Comparison of ENCODE assay signal across 30 cellular contexts in the genomic region with DNA sequence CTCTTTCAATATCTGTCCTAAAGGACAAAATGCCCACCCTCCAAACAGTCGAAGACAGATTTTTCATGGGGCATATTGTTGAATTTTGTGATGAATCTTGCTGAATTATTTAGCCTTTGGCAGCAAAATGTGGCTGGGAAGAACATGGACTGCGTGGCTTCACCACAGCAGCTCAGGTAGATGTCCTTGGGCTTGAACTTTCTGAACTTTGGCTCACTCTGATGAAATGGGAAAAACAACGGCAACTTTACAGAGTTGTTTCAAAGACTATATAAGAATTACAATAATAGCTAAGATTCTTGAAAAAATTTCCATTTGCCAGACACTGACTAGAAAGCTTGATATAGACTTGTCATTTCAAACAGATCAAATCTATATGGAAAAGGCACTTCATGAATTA. TPM values are rescaled to one million over a fixed set of nuclear protein-coding genes. Genes with fewer than 3 reads are reported as not detected.
"Had no signal": no experiment of that assay in that cellular context is flagged by ENCODE, and none has a peak within 500 bp of the region (broad histone marks: within the 10 kb centered on the region; RNA-seq: fewer than 3 reads in every experiment).

No MANE protein-coding gene starts in this region.

- H3K9me3 ChIP-seq: esophagus squamous epithelium, heart right ventricle, lower lobe of right lung, suprapubic skin, vagina had no signal

- H3K4me1 ChIP-seq: neural progenitor cell, parathyroid adenoma, vagina had no signal

- H3K27ac Mint-ChIP-seq: effector memory CD8-positive, alpha-beta T cell; nephron; neural progenitor cell; progenitor cell of endocrine pancreas had no signal

- H3K4me3 ChIP-seq: coronary artery, esophagus squamous epithelium, heart right ventricle, lower lobe of right lung, neural progenitor cell, smooth muscle cell, suprapubic skin, vagina had no signal

- H2AFZ ChIP-seq: neural progenitor cell, parathyroid adenoma had no signal

- H3K36me3 Mint-ChIP-seq: neural progenitor cell had no signal

- FAIRE-seq: endometrium, islet of Langerhans had no signal

- H3K4me3 Mint-ChIP-seq: effector memory CD8-positive, alpha-beta T cell; naive thymus-derived CD4-positive, alpha-beta T cell; nephron; neural progenitor cell; stimulated activated naive CD8-positive, alpha-beta T cell treated with anti-CD3 and anti-CD28 coated beads, Interleukin-15, amount 100 ng/mL, for 72 hours had no signal

- H3K9ac ChIP-seq: neural progenitor cell, parathyroid adenoma had no signal

- H3K79me2 ChIP-seq: parathyroid adenoma had no signal

- H3K9me3 Mint-ChIP-seq: effector memory CD8-positive, alpha-beta T cell; nephron had no signal

- H3K27me3 ChIP-seq: esophagus squamous epithelium, heart right ventricle, neural progenitor cell, suprapubic skin, vagina had no signal

- H3K36me3 ChIP-seq: esophagus squamous epithelium, heart right ventricle, lower lobe of right lung, neural progenitor cell, suprapubic skin, vagina had no signal

- ATAC-seq: effector memory CD8-positive, alpha-beta T cell; heart right ventricle; left colon; left ventricle myocardium superior; lower lobe of right lung; naive thymus-derived CD4-positive, alpha-beta T cell; sciatic nerve; stimulated activated naive CD8-positive, alpha-beta T cell treated with anti-CD3 and anti-CD28 coated beads, Interleukin-15, amount 100 ng/mL, for 72 hours had no signal

- H3K27ac ChIP-seq: coronary artery, esophagus squamous epithelium, heart right ventricle, lower lobe of right lung, neural progenitor cell, parathyroid adenoma, suprapubic skin, vagina had no signal

- DNase-seq: effector memory CD8-positive, alpha-beta T cell; erythroblast; esophagus squamous epithelium; foreskin melanocyte; glutamatergic neuron; heart right ventricle; hippocampal formation; kidney glomerular epithelial cell; left colon; left ventricle myocardium superior; lower lobe of right lung; naive thymus-derived CD4-positive, alpha-beta T cell; stimulated activated CD4-positive, alpha-beta T cell treated with anti-CD3 and anti-CD28 coated beads, Interleukin-12 subunit alpha, Interleukin-12 subunit beta, amount 100 ng/mL, for 4 hours; stimulated activated CD4-positive, alpha-beta T cell treated with anti-CD3 and anti-CD28 coated beads, Interleukin-1b, Interleukin-23, amount 100 ng/mL, for 48 hours; stimulated activated CD4-positive, alpha-beta T cell treated with anti-CD3 and anti-CD28 coated beads, Interleukin-4, amount 100 ng/mL, for 1 hour; stimulated activated CD8-positive, alpha-beta memory T cell treated with anti-CD3 and anti-CD28 coated beads, Interleukin-4, amount 100 ng/mL, for 48 hours; stimulated activated naive CD4-positive, alpha-beta T cell; stimulated activated naive CD8-positive, alpha-beta T cell treated with anti-CD3 and anti-CD28 coated beads, Interleukin-15, amount 100 ng/mL, for 72 hours; trophoblast cell had no signal

- H3K4me2 ChIP-seq: neural progenitor cell, smooth muscle cell had no signal

- H3K27me3 Mint-ChIP-seq: effector memory CD8-positive, alpha-beta T cell; naive thymus-derived CD4-positive, alpha-beta T cell; progenitor cell of endocrine pancreas had no signal

RNA-seq across cellular contexts. Expression of a gene that starts 52.8 kb away (rescaled TPM):
- total RNA-seq: naive thymus-derived CD4-positive, alpha-beta T cell had no signal
- polyA plus RNA-seq: naive thymus-derived CD4-positive, alpha-beta T cell had no signal
